ENCODE assay signal across 17 cellular contexts in genomic region chr4:74926007-74926406, GRCh38. TPM values are rescaled to one million over a fixed set of nuclear protein-coding genes. Genes with fewer than 3 reads are reported as not detected.
DNase-seq lines count a peak whose midpoint lies in the region; ATAC-seq and TF ChIP-seq lines count a peak whose summit lies in the region.
"Had no signal": no experiment of that assay in that cellular context is flagged by ENCODE, and none has a peak within 500 bp of the region (broad histone marks: within the 10 kb centered on the region; RNA-seq: fewer than 3 reads in every experiment).

No MANE protein-coding gene starts in this region.

- no peak for TF ChIP-seq CTCF in WTC11 (IDR thresholded peaks at IDR 0.05)
- no peak for TF ChIP-seq CTCF in CD8-positive, alpha-beta T cell (IDR thresholded peaks at IDR 0.05)

- H3K27me3 ChIP-seq in CD8-positive, alpha-beta T cell (ENCODE audit: insufficient read depth, low read length), result no peaks in the 10 kb centered on the region
- H3K27me3 ChIP-seq: BLaER1 had no signal

- DNase-seq in WTC11 (ENCODE audit: low spot score) (no peak), left kidney (ENCODE audit: low read depth, low spot score) (peak; percentile 25), GDM1 (lab: John Stamatoyannopoulos, UW) (no peak), NCI-H2029 (lab: John Stamatoyannopoulos, UW) (no peak)
- DNase-seq in CD8-positive, alpha-beta T cell, result no peak
- DNase-seq: 8988T; ACHN; BE2C; C1 segment of cervical spinal cord; Caco-2; Calu3; CD4-positive, alpha-beta memory T cell; CD4-positive, CD25-positive, alpha-beta regulatory T cell; DMS79 treated with DMSO at 0.1 percent for 48 hours had no signal

- no peak overlapping the region for H3K27ac ChIP-seq in CD8-positive, alpha-beta T cell (ENCODE audit: low read depth, low read length)
- H3K27ac ChIP-seq: BLaER1 had no signal

- CTCF ChIA-PET in WTC11 (lab: Charles Lee), result no interaction called here
- CTCF ChIA-PET in CD8-positive, alpha-beta T cell (lab: Charles Lee), result no interaction called here

- no peak overlapping the region for H3K4me3 Mint-ChIP-seq in WTC11
- H3K4me3 Mint-ChIP-seq in CD8-positive, alpha-beta T cell, result no peak overlapping the region
- H3K4me3 Mint-ChIP-seq: CD14-positive monocyte; CD4-positive, alpha-beta memory T cell; CD4-positive, CD25-positive, alpha-beta regulatory T cell had no signal

- H3K27me3 Mint-ChIP-seq in WTC11 (ENCODE audit: low read depth), result no peaks in the 10 kb centered on the region
- peaks cover 14% of the 10 kb centered on the region for H3K27me3 Mint-ChIP-seq in CD8-positive, alpha-beta T cell (ENCODE audit: low read depth)

- H3K9me3 ChIP-seq in CD8-positive, alpha-beta T cell (ENCODE audit: low read length), result no peaks in the 10 kb centered on the region
- H3K9me3 ChIP-seq: BE2C, BLaER1, Caco-2 had no signal

- no peak overlapping the region for H3K4me3 ChIP-seq in CD8-positive, alpha-beta T cell (ENCODE audit: low read depth, low read length)
- H3K4me3 ChIP-seq: BLaER1, GM12878 had no signal

- H3K4me1 ChIP-seq in CD8-positive, alpha-beta T cell (ENCODE audit: insufficient read depth, low read length), result no peaks in the 10 kb centered on the region
- H3K4me1 ChIP-seq: BE2C, BLaER1, Caco-2 had no signal

- POLR2A ChIA-PET in WTC11 (lab: Charles Lee), result no interaction called here
- POLR2A ChIA-PET in CD8-positive, alpha-beta T cell (lab: Charles Lee), result no interaction called here

- no peaks in the 10 kb centered on the region for H3K36me3 Mint-ChIP-seq in WTC11
- H3K36me3 Mint-ChIP-seq in CD8-positive, alpha-beta T cell, result no peaks in the 10 kb centered on the region
- H3K36me3 Mint-ChIP-seq: CD14-positive monocyte; CD4-positive, alpha-beta memory T cell; CD4-positive, CD25-positive, alpha-beta regulatory T cell had no signal

- peaks cover 9% of the 10 kb centered on the region; the same call in 1 of the 2 replicates for H3K9me3 Mint-ChIP-seq in WTC11
- no peaks in the 10 kb centered on the region for H3K9me3 Mint-ChIP-seq in CD8-positive, alpha-beta T cell

- H3K27ac Mint-ChIP-seq in WTC11, result no peak overlapping the region
- H3K27ac Mint-ChIP-seq in CD8-positive, alpha-beta T cell, result no peak overlapping the region
- H3K27ac Mint-ChIP-seq: CD14-positive monocyte; CD4-positive, alpha-beta memory T cell; CD4-positive, CD25-positive, alpha-beta regulatory T cell had no signal

- peak; percentile 69 for ATAC-seq in WTC11
- no peak for ATAC-seq in CD8-positive, alpha-beta T cell
- ATAC-seq: GM12878 had no signal

- H3K36me3 ChIP-seq in CD8-positive, alpha-beta T cell (ENCODE audit: insufficient read depth, low read length), result no peaks in the 10 kb centered on the region
- H3K36me3 ChIP-seq: BE2C, BLaER1 had no signal

- H3K4me1 Mint-ChIP-seq in WTC11, result peaks cover 28% of the 10 kb centered on the region
- H3K4me1 Mint-ChIP-seq in CD8-positive, alpha-beta T cell (ENCODE audit: low read depth), result no peaks in the 10 kb centered on the region
- H3K4me1 Mint-ChIP-seq: CD4-positive, alpha-beta memory T cell; CD4-positive, CD25-positive, alpha-beta regulatory T cell had no signal

- intact Hi-C loops in CD8-positive, alpha-beta T cell (cut with DNase I, micrococcal nuclease), result no loop called here

TF ChIP-seq in WTC11, 78 proteins besides CTCF, POLR2A, EP300 and RAD21:
- no peak for TF ChIP-seq AR (CRISPR knock-in tag; IDR thresholded peaks at IDR 0.05)
- no peak for TF ChIP-seq SMAD3 (CRISPR knock-in tag; IDR thresholded peaks at IDR 0.05; ENCODE audit: borderline replicate concordance)
- TF ChIP-seq ZNF317 (CRISPR knock-in tag; IDR thresholded peaks at IDR 0.05; ENCODE audit: borderline replicate concordance, low read depth), result no peak
- TF ChIP-seq, protein P1, sequence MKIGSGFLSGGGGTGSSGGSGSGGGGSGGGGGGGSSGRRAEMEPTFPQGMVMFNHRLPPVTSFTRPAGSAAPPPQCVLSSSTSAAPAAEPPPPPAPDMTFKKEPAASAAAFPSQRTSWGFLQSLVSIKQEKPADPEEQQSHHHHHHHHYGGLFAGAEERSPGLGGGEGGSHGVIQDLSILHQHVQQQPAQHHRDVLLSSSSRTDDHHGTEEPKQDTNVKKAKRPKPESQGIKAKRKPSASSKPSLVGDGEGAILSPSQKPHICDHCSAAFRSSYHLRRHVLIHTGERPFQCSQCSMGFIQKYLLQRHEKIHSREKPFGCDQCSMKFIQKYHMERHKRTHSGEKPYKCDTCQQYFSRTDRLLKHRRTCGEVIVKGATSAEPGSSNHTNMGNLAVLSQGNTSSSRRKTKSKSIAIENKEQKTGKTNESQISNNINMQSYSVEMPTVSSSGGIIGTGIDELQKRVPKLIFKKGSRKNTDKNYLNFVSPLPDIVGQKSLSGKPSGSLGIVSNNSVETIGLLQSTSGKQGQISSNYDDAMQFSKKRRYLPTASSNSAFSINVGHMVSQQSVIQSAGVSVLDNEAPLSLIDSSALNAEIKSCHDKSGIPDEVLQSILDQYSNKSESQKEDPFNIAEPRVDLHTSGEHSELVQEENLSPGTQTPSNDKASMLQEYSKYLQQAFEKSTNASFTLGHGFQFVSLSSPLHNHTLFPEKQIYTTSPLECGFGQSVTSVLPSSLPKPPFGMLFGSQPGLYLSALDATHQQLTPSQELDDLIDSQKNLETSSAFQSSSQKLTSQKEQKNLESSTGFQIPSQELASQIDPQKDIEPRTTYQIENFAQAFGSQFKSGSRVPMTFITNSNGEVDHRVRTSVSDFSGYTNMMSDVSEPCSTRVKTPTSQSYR (CRISPR knock-in tag; IDR thresholded peaks at IDR 0.05), result no peak
- no peak for TF ChIP-seq GRHL2 (CRISPR knock-in tag; IDR thresholded peaks at IDR 0.05; ENCODE audit: insufficient replicate concordance, severe bottlenecking)
- TF ChIP-seq, protein P2, sequence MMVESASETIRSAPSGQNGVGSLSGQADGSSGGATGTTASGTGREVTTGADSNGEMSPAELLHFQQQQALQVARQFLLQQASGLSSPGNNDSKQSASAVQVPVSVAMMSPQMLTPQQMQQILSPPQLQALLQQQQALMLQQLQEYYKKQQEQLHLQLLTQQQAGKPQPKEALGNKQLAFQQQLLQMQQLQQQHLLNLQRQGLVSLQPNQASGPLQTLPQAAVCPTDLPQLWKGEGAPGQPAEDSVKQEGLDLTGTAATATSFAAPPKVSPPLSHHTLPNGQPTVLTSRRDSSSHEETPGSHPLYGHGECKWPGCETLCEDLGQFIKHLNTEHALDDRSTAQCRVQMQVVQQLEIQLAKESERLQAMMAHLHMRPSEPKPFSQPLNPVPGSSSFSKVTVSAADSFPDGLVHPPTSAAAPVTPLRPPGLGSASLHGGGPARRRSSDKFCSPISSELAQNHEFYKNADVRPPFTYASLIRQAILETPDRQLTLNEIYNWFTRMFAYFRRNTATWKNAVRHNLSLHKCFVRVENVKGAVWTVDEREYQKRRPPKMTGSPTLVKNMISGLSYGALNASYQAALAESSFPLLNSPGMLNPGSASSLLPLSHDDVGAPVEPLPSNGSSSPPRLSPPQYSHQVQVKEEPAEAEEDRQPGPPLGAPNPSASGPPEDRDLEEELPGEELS (CRISPR knock-in tag; IDR thresholded peaks at IDR 0.05), result no peak
- TF ChIP-seq, protein P3, sequence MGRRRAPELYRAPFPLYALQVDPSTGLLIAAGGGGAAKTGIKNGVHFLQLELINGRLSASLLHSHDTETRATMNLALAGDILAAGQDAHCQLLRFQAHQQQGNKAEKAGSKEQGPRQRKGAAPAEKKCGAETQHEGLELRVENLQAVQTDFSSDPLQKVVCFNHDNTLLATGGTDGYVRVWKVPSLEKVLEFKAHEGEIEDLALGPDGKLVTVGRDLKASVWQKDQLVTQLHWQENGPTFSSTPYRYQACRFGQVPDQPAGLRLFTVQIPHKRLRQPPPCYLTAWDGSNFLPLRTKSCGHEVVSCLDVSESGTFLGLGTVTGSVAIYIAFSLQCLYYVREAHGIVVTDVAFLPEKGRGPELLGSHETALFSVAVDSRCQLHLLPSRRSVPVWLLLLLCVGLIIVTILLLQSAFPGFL (CRISPR knock-in tag; IDR thresholded peaks at IDR 0.05; ENCODE audit: borderline replicate concordance), result no peak
TF ChIP-seq in WTC11: peak in this region for 0.

RNA-seq across cellular contexts. Expression of gene PARM1, which starts 6.9 kb away (rescaled TPM):
- total RNA-seq in WTC11 (2021), result 3.5 to 6.3 TPM (median 4.1 TPM) in 3 replicates
- not detected for total RNA-seq in CD8-positive, alpha-beta T cell
- total RNA-seq: CD4-positive, alpha-beta memory T cell had no signal
